Comparison of ENCODE assay signal across 8 cellular contexts in genomic region chr17:29369831-29370735, GRCh38. TPM values are rescaled to one million over a fixed set of nuclear protein-coding genes. Genes with fewer than 3 reads are reported as not detected.
A peak's percentile ranks its signal among the peaks of the same experiment; 100 is the strongest.
DNase-seq lines count a peak whose midpoint lies in the region; ATAC-seq and TF ChIP-seq lines count a peak whose summit lies in the region.

No MANE protein-coding gene starts in this region.

- H2AFZ ChIP-seq in fibroblast of lung (ENCODE audit: low read length), result peak overlapping the region; percentile 96

- H3K27ac ChIP-seq in Peyer's patch (no peak overlapping the region), fibroblast of lung (ENCODE audit: insufficient read depth, low read length) (no peak overlapping the region), suprapubic skin (no peak overlapping the region)
- peak overlapping the region; percentile 63 for H3K27ac ChIP-seq in naive thymus-derived CD4-positive, alpha-beta T cell (ENCODE audit: low read depth, low read length)

- H3K27me3 Mint-ChIP-seq in activated T-cell treated with anti-CD3 and anti-CD28 coated beads, Interleukin-2, amount 50 U/mL, for 72 hours (ENCODE audit: low read depth), result no peaks in the 10 kb centered on the region
- H3K27me3 Mint-ChIP-seq in naive thymus-derived CD4-positive, alpha-beta T cell, result peaks cover 0 to 2% (median 0%) of the 10 kb centered on the region in 5 donors

- H3K36me3 Mint-ChIP-seq in activated T-cell treated with anti-CD3 and anti-CD28 coated beads, Interleukin-2, amount 50 U/mL, for 72 hours (ENCODE audit: insufficient read depth in 2 of 2), result no peaks in the 10 kb centered on the region
- H3K36me3 Mint-ChIP-seq in naive thymus-derived CD4-positive, alpha-beta T cell, result no peaks in the 10 kb centered on the region

- H3K4me1 Mint-ChIP-seq in activated T-cell treated with anti-CD3 and anti-CD28 coated beads, Interleukin-2, amount 50 U/mL, for 72 hours (ENCODE audit: low read depth), result no peaks in the 10 kb centered on the region
- H3K4me1 Mint-ChIP-seq in naive thymus-derived CD4-positive, alpha-beta T cell, result no peaks in the 10 kb centered on the region

- TF ChIP-seq CTCF in GM12865 (IDR thresholded peaks at IDR 0.05; ENCODE audit: insufficient read depth, low read depth, low read length, missing control alignments) (peak; percentile 73), Peyer's patch (IDR thresholded peaks at IDR 0.05) (peak; percentile 77 to 95 (median 86)), fibroblast of lung (conservative IDR thresholded peaks at IDR 0.05 in 1 of 2, IDR thresholded peaks at IDR 0.05 in 1 of 2; ENCODE audit: low read depth in 1 of 2, low read length in 2 of 2) (peak; percentile 68 to 69), suprapubic skin (IDR thresholded peaks at IDR 0.05) (peak; percentile 62 to 72)

- TF ChIP-seq EP300 in suprapubic skin (IDR thresholded peaks at IDR 0.05), result no peak

- DNase-seq in GM12865 (ENCODE audit: low read depth) (peak; percentile 72), KG1 (lab: John Stamatoyannopoulos, UW) (peak; percentile 48), Peyer's patch (peak; percentile 54 to 81 (median 54)), fibroblast of lung (ENCODE audit: low read depth in 2 of 2) (peak; percentile 78 to 89), suprapubic skin (ENCODE audit: low spot score in 2 of 2) (no peak)
- peak; percentile 44 to 53 for DNase-seq in activated T-cell treated with anti-CD3 and anti-CD28 coated beads, Interleukin-2, amount 50 U/mL, for 72 hours
- peak; percentile 25 to 80 (median 67) for DNase-seq in naive thymus-derived CD4-positive, alpha-beta T cell

- H3K4me3 Mint-ChIP-seq in activated T-cell treated with anti-CD3 and anti-CD28 coated beads, Interleukin-2, amount 50 U/mL, for 72 hours, result no peak overlapping the region
- no peak overlapping the region for H3K4me3 Mint-ChIP-seq in naive thymus-derived CD4-positive, alpha-beta T cell

- no peaks in the 10 kb centered on the region for H3K9me3 Mint-ChIP-seq in activated T-cell treated with anti-CD3 and anti-CD28 coated beads, Interleukin-2, amount 50 U/mL, for 72 hours
- no peaks in the 10 kb centered on the region for H3K9me3 Mint-ChIP-seq in naive thymus-derived CD4-positive, alpha-beta T cell

- H3K4me3 ChIP-seq in GM12865 (ENCODE audit: low read depth, low read length), result no peak overlapping the region
- H3K4me3 ChIP-seq in Peyer's patch, result no peak overlapping the region
- peak overlapping the region in 2 of 4 experiments; percentile 42 to 43 for H3K4me3 ChIP-seq in fibroblast of lung (replicated peaks in 1 of 4; ENCODE audit: control extremely low read depth in 1 of 4, insufficient read depth in 1 of 4, low read depth in 3 of 4, low read length in 4 of 4)
- H3K4me3 ChIP-seq in naive thymus-derived CD4-positive, alpha-beta T cell (ENCODE audit: low read length), result no peak overlapping the region
- H3K4me3 ChIP-seq in suprapubic skin, result no peak overlapping the region

- H3K9me3 ChIP-seq in Peyer's patch, result no peaks in the 10 kb centered on the region
- H3K9me3 ChIP-seq in fibroblast of lung (ENCODE audit: control insufficient read depth, insufficient read depth, low read depth, low read length), result no peaks in the 10 kb centered on the region
- H3K9me3 ChIP-seq in naive thymus-derived CD4-positive, alpha-beta T cell (ENCODE audit: control insufficient read depth in 2 of 3, low read length in 3 of 3), result no peaks in the 10 kb centered on the region
- H3K9me3 ChIP-seq in suprapubic skin, result no peaks in the 10 kb centered on the region

- 20% methylated on average over 7 of the region's 7 CpGs for WGBS in suprapubic skin

- no peak overlapping the region for H3K9ac ChIP-seq in fibroblast of lung (ENCODE audit: insufficient read depth, low read length)

- peak overlapping the region; percentile 86 for H3K4me2 ChIP-seq in fibroblast of lung (ENCODE audit: extremely low read depth, insufficient read depth, low read length)

- H3K4me1 ChIP-seq in Peyer's patch, result no peaks in the 10 kb centered on the region
- H3K4me1 ChIP-seq in fibroblast of lung (ENCODE audit: control insufficient read depth, extremely low read depth, insufficient read depth, low read length), result no peaks in the 10 kb centered on the region
- H3K4me1 ChIP-seq in naive thymus-derived CD4-positive, alpha-beta T cell (ENCODE audit: control insufficient read depth in 2 of 2, insufficient read depth in 2 of 2, low read length in 2 of 2), result no peaks in the 10 kb centered on the region
- no peaks in the 10 kb centered on the region for H3K4me1 ChIP-seq in suprapubic skin

- no peaks in the 10 kb centered on the region for H3K27me3 ChIP-seq in Peyer's patch
- H3K27me3 ChIP-seq in fibroblast of lung (ENCODE audit: control insufficient read depth, insufficient read depth, low read length), result no peaks in the 10 kb centered on the region
- H3K27me3 ChIP-seq in naive thymus-derived CD4-positive, alpha-beta T cell (ENCODE audit: control insufficient read depth in 2 of 2, insufficient read depth in 2 of 2, low read length in 2 of 2), result no peaks in the 10 kb centered on the region
- no peaks in the 10 kb centered on the region for H3K27me3 ChIP-seq in suprapubic skin

- no peaks in the 10 kb centered on the region for H4K20me1 ChIP-seq in fibroblast of lung (ENCODE audit: control insufficient read depth, extremely low read depth, insufficient read depth, low read length)

- no peaks in the 10 kb centered on the region for H3K36me3 ChIP-seq in Peyer's patch
- no peaks in the 10 kb centered on the region for H3K36me3 ChIP-seq in fibroblast of lung (ENCODE audit: control insufficient read depth, insufficient read depth, low read length)
- H3K36me3 ChIP-seq in naive thymus-derived CD4-positive, alpha-beta T cell (ENCODE audit: control insufficient read depth in 2 of 3, insufficient read depth in 3 of 3, low read length in 3 of 3), result no peaks in the 10 kb centered on the region
- no peaks in the 10 kb centered on the region for H3K36me3 ChIP-seq in suprapubic skin

- no peak for TF ChIP-seq POLR2A in Peyer's patch (IDR thresholded peaks at IDR 0.05)
- no peak for TF ChIP-seq POLR2A in suprapubic skin (IDR thresholded peaks at IDR 0.05)

- intact Hi-C loops in naive thymus-derived CD4-positive, alpha-beta T cell (cut with micrococcal nuclease), result loop anchor here (1.0 to 5.0 kb wide), 9 partner anchors 20 to 248 kb away; partner anchors contain the start of genes ANKRD13B (in 1 of the 2), NUFIP2 (in 1 of the 2), TAOK1 (in 1 of the 2) and TP53I13 (in 1 of the 2)

- H3K27ac Mint-ChIP-seq in activated T-cell treated with anti-CD3 and anti-CD28 coated beads, Interleukin-2, amount 50 U/mL, for 72 hours, result no peak overlapping the region
- H3K27ac Mint-ChIP-seq in naive thymus-derived CD4-positive, alpha-beta T cell, result no peak overlapping the region

- no peaks in the 10 kb centered on the region for H3K79me2 ChIP-seq in fibroblast of lung (ENCODE audit: control insufficient read depth, insufficient read depth, low read length)

- ATAC-seq in activated T-cell treated with anti-CD3 and anti-CD28 coated beads, Interleukin-2, amount 50 U/mL, for 72 hours (replicated peaks in 1 of 2), result peak; percentile 94 to 95
- peak; percentile 95 for ATAC-seq in naive thymus-derived CD4-positive, alpha-beta T cell
- ATAC-seq in GM18907 (IDR thresholded peaks at IDR 0.05; ENCODE audit: unreplicated experiment), result no peak

- CTCF ChIA-PET in naive thymus-derived CD4-positive, alpha-beta T cell (lab: Charles Lee), result interaction anchor here (0.6 to 3.1 kb wide), 40 partner anchors 8 to 561 kb away, joined by 3 to 45 read pairs (median 4); partner anchors contain the start of gene ANKRD13B

- POLR2A ChIA-PET in naive thymus-derived CD4-positive, alpha-beta T cell (lab: Charles Lee), result interaction anchor here (0.6 to 1.8 kb wide), 6 partner anchors 20 to 167 kb away, joined by 3 to 8 read pairs (median 5); partner anchors contain the start of genes NUFIP2 and TAOK1

RNA-seq across cellular contexts. Expression of gene TAOK1, which starts 20.1 kb away (rescaled TPM):
- 100 to 1,000 TPM in 1 of 4 donors, 10 to 100 TPM in 3; 28.7 to 104 (median 42.8) TPM for total RNA-seq in Peyer's patch
- 10 to 100 TPM; 39.3 to 48.1 TPM for total RNA-seq in activated T-cell treated with anti-CD3 and anti-CD28 coated beads, Interleukin-2, amount 50 U/mL, for 72 hours
- total RNA-seq in fibroblast of lung, result 50.6 and 62.8 TPM in 2 replicates
- 29.4 and 35.1 TPM in 2 replicates for polyA plus RNA-seq in fibroblast of lung
- 18.1 and 25.4 TPM in 2 replicates for polyA plus RNA-seq in fibroblast of lung (2012)
- 24.0 and 29.7 TPM in 2 replicates for polyA minus RNA-seq in fibroblast of lung (ENCODE audit: low replicate concordance)
- total RNA-seq in naive thymus-derived CD4-positive, alpha-beta T cell, result 10 to 100 TPM; 62.4 to 70.1 (median 66.5) TPM
- 1 to 10 TPM; 2.2 to 3.2 TPM for polyA plus RNA-seq in naive thymus-derived CD4-positive, alpha-beta T cell
- total RNA-seq in suprapubic skin, result 10 to 100 TPM; 42.1 to 58.3 (median 51.2) TPM

Comparison
In these comparisons a context has a peak if more than half of its experiments do, and no peak if none do; other contexts are left out.
1. DNase-seq: peak in GM12865 (single experiment), KG1 (single experiment), Peyer's patch (3 of 3), activated T-cell treated with anti-CD3 and anti-CD28 coated beads, Interleukin-2, amount 50 U/mL, for 72 hours (2 of 2), fibroblast of lung (2 of 2) and naive thymus-derived CD4-positive, alpha-beta T cell (9 of 9); none in suprapubic skin (0 of 2).
2. Peak in every context shown above with its lines, with median percentiles within 50 percentile points of each other: CTCF ChIP-seq.